ENCODE assay signal across 1 cellular context in the genomic region with DNA sequence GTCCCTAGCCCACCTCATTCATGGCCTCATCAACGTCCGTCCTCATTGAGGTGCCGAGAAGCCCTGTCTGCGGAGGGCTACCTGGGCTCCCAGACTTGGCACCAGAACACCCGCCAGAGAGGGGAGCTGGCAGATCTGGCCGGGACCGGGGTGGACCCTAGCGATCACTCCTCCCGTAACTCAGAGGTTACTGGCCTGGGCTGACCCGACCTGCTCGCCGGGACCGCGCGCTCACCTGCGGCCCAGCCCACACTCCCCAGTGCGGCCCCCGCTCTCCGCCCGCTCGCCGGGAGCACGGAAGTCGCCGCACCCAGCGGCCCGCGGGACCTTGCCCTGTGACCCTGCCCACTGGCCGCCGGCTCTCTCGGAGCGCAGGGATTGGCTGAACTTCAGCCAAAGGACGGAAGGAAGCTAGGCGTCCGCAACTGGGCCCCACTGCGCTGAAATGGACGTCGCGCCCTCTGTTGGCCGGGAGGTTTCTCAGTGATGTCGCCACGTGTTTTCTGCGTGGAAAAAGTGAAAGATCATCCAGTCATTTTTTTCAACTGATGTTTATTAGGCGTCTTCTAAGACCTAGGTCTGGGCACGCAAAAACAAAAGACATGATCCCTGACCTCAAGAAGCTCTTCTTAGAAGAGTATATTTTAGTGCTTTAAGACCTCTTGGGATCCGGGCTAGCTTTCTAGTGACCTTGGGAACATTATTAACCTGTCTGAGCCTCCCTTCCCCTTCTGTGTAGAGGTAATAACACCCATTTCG.
TF ChIP-seq lines count a peak whose summit lies in the region.

A gene with protein sequence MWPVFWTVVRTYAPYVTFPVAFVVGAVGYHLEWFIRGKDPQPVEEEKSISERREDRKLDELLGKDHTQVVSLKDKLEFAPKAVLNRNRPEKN (minus strand): TSS at position 308 of the 759 bp plus-strand sequence. CDS start 3,772 bp downstream, outside the sequence.

TF ChIP-seq in WTC11, 78 proteins besides CTCF, POLR2A, EP300 and RAD21 (continued from another document):
- TF ChIP-seq, protein P1, sequence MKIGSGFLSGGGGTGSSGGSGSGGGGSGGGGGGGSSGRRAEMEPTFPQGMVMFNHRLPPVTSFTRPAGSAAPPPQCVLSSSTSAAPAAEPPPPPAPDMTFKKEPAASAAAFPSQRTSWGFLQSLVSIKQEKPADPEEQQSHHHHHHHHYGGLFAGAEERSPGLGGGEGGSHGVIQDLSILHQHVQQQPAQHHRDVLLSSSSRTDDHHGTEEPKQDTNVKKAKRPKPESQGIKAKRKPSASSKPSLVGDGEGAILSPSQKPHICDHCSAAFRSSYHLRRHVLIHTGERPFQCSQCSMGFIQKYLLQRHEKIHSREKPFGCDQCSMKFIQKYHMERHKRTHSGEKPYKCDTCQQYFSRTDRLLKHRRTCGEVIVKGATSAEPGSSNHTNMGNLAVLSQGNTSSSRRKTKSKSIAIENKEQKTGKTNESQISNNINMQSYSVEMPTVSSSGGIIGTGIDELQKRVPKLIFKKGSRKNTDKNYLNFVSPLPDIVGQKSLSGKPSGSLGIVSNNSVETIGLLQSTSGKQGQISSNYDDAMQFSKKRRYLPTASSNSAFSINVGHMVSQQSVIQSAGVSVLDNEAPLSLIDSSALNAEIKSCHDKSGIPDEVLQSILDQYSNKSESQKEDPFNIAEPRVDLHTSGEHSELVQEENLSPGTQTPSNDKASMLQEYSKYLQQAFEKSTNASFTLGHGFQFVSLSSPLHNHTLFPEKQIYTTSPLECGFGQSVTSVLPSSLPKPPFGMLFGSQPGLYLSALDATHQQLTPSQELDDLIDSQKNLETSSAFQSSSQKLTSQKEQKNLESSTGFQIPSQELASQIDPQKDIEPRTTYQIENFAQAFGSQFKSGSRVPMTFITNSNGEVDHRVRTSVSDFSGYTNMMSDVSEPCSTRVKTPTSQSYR (CRISPR knock-in tag; IDR thresholded peaks at IDR 0.05) = 0 out of 2 replicates have a peak, but pooled peaks have one; percentile 60
- TF ChIP-seq CREB1 (CRISPR knock-in tag; IDR thresholded peaks at IDR 0.05) = no peak
- no peak for TF ChIP-seq SOX15 (CRISPR knock-in tag; IDR thresholded peaks at IDR 0.05)
- TF ChIP-seq FOXP1 (CRISPR knock-in tag; IDR thresholded peaks at IDR 0.05; ENCODE audit: borderline replicate concordance) = peak; percentile 55; the same call in 1 of the 2 replicates
- TF ChIP-seq USF1 (CRISPR knock-in tag; IDR thresholded peaks at IDR 0.05) = peak; percentile 80; the same call in 1 of the 2 replicates
- TF ChIP-seq, protein P2, sequence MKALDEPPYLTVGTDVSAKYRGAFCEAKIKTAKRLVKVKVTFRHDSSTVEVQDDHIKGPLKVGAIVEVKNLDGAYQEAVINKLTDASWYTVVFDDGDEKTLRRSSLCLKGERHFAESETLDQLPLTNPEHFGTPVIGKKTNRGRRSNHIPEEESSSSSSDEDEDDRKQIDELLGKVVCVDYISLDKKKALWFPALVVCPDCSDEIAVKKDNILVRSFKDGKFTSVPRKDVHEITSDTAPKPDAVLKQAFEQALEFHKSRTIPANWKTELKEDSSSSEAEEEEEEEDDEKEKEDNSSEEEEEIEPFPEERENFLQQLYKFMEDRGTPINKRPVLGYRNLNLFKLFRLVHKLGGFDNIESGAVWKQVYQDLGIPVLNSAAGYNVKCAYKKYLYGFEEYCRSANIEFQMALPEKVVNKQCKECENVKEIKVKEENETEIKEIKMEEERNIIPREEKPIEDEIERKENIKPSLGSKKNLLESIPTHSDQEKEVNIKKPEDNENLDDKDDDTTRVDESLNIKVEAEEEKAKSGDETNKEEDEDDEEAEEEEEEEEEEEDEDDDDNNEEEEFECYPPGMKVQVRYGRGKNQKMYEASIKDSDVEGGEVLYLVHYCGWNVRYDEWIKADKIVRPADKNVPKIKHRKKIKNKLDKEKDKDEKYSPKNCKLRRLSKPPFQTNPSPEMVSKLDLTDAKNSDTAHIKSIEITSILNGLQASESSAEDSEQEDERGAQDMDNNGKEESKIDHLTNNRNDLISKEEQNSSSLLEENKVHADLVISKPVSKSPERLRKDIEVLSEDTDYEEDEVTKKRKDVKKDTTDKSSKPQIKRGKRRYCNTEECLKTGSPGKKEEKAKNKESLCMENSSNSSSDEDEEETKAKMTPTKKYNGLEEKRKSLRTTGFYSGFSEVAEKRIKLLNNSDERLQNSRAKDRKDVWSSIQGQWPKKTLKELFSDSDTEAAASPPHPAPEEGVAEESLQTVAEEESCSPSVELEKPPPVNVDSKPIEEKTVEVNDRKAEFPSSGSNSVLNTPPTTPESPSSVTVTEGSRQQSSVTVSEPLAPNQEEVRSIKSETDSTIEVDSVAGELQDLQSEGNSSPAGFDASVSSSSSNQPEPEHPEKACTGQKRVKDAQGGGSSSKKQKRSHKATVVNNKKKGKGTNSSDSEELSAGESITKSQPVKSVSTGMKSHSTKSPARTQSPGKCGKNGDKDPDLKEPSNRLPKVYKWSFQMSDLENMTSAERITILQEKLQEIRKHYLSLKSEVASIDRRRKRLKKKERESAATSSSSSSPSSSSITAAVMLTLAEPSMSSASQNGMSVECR (CRISPR knock-in tag; IDR thresholded peaks at IDR 0.05; ENCODE audit: borderline replicate concordance) = peak; percentile 88
- peak; percentile 66; the same call in 1 of the 2 replicates for TF ChIP-seq ZNF219 (CRISPR knock-in tag; IDR thresholded peaks at IDR 0.05; ENCODE audit: borderline replicate concordance)
- TF ChIP-seq MAX (CRISPR knock-in tag; IDR thresholded peaks at IDR 0.05) = peak; percentile 93
- no peak for TF ChIP-seq HMGA2 (CRISPR knock-in tag; IDR thresholded peaks at IDR 0.05)
- peak; percentile 69; the same call in 1 of the 2 replicates for TF ChIP-seq NR2C2 (CRISPR knock-in tag; IDR thresholded peaks at IDR 0.05)
- 0 out of 2 replicates have a peak, but pooled peaks have one; percentile 43 for TF ChIP-seq RELA (CRISPR knock-in tag; IDR thresholded peaks at IDR 0.05; ENCODE audit: borderline replicate concordance)
- peak; percentile 85; the same call in 1 of the 2 replicates for TF ChIP-seq TEAD1 (CRISPR knock-in tag; IDR thresholded peaks at IDR 0.05)
- TF ChIP-seq ATF6 (CRISPR knock-in tag; IDR thresholded peaks at IDR 0.05) = no peak
- TF ChIP-seq, protein P3, sequence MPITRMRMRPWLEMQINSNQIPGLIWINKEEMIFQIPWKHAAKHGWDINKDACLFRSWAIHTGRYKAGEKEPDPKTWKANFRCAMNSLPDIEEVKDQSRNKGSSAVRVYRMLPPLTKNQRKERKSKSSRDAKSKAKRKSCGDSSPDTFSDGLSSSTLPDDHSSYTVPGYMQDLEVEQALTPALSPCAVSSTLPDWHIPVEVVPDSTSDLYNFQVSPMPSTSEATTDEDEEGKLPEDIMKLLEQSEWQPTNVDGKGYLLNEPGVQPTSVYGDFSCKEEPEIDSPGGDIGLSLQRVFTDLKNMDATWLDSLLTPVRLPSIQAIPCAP (CRISPR knock-in tag; IDR thresholded peaks at IDR 0.05) = peak; percentile 33; the same call in 1 of the 2 replicates
- TF ChIP-seq TCF7 (CRISPR knock-in tag; IDR thresholded peaks at IDR 0.05; ENCODE audit: low read depth) = peak; percentile 56; the same call in 1 of the 2 replicates
- TF ChIP-seq MYBL2 (CRISPR knock-in tag; IDR thresholded peaks at IDR 0.05) = 0 out of 2 replicates have a peak, but pooled peaks have one; percentile 68
- TF ChIP-seq NFYB (CRISPR knock-in tag; conservative IDR thresholded peaks at IDR 0.05; ENCODE audit: low read depth) = peak; percentile 67
- no peak for TF ChIP-seq ZNF121 (CRISPR knock-in tag; IDR thresholded peaks at IDR 0.05)
- TF ChIP-seq E2F5 (CRISPR knock-in tag; IDR thresholded peaks at IDR 0.05) = peak; percentile 25; the same call in 1 of the 2 replicates
- TF ChIP-seq KAT7 (CRISPR knock-in tag; IDR thresholded peaks at IDR 0.05; ENCODE audit: borderline replicate concordance) = 0 out of 2 replicates have a peak, but pooled peaks have one; percentile 79
- TF ChIP-seq SMAD4 (CRISPR knock-in tag; IDR thresholded peaks at IDR 0.05) = 0 out of 2 replicates have a peak, but pooled peaks have one; percentile 27
- no peak for TF ChIP-seq CBFB (CRISPR knock-in tag; IDR thresholded peaks at IDR 0.05; ENCODE audit: low read depth)
- peak; percentile 75 for TF ChIP-seq USF2 (CRISPR knock-in tag; IDR thresholded peaks at IDR 0.05)
- TF ChIP-seq, protein P4, sequence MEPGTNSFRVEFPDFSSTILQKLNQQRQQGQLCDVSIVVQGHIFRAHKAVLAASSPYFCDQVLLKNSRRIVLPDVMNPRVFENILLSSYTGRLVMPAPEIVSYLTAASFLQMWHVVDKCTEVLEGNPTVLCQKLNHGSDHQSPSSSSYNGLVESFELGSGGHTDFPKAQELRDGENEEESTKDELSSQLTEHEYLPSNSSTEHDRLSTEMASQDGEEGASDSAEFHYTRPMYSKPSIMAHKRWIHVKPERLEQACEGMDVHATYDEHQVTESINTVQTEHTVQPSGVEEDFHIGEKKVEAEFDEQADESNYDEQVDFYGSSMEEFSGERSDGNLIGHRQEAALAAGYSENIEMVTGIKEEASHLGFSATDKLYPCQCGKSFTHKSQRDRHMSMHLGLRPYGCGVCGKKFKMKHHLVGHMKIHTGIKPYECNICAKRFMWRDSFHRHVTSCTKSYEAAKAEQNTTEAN (CRISPR knock-in tag; IDR thresholded peaks at IDR 0.05) = 0 out of 2 replicates have a peak, but pooled peaks have one; percentile 59
- TF ChIP-seq MXD4 (CRISPR knock-in tag; IDR thresholded peaks at IDR 0.05; ENCODE audit: borderline replicate concordance) = no peak
